Comparison of ENCODE assay signal across 10 cellular contexts in the genomic region with DNA sequence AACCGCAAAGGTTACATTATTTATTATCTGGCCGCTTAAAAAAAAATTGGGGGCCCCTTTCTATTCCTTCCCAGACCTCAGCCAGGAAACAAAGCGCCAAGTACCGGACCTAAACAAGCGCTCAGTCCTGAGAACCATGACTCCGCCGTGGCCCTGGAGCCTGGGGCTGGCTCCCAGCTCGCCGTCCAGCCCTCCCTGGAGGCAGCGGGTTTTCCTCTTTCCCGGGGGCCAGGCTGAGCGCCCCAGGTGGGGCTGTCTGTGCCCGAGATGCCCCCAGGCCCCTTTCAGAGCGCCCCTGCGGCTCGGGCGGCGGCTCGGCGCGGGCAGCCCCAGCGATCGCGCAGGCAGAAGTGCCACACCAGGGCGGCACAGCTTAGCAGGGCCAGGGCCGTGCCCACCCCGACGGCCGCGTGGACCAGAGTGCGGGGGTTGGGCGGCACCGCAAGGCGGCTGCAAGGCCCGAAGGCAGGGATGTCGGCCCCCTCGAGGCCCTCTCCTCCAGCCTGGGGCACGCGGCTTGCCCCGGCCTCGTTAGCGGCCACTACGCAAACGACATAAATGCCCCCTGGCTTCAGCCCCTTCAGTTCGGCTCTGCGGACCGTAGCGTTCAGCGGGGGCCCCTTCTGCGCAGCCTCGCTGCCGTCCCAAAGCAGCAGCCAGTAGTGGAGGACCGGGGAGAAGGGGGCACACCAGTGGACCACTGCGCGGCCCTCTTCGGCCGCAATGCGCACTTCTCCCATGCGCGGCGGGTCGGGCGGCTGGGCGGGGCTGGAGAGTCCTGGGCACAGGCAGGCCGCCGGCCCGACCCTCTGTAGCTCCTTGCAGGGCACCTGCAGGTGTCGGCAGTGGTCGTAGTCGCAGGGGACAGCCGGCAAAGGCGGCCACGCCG. TPM values are rescaled to one million over a fixed set of nuclear protein-coding genes. Genes with fewer than 3 reads are reported as not detected.
DNase-seq lines count a peak whose midpoint lies in the region; ATAC-seq and TF ChIP-seq lines count a peak whose summit lies in the region.
"Had no signal": no experiment of that assay in that cellular context is flagged by ENCODE, and none has a peak within 500 bp of the region (broad histone marks: within the 10 kb centered on the region; RNA-seq: fewer than 3 reads in every experiment).

No MANE protein-coding gene starts in this region.

- intact Hi-C loops in sciatic nerve (cut with DNase I): no loop called here

- no peaks in the 10 kb centered on the region for H3K79me2 ChIP-seq in smooth muscle cell (ENCODE audit: low read depth)

- WGBS in smooth muscle cell (ENCODE audit: low lambda C conversion rate): 88% methylated on average over 73 of the region's 74 CpGs

- H3K4me3 ChIP-seq in HFF-Myc (replicated peaks; ENCODE audit: low read depth, low read length) (peak overlapping the region; percentile 38), fibroblast of the aortic adventitia (ENCODE audit: low read depth, low read length) (peak overlapping the region; percentile 84), smooth muscle cell (no peak overlapping the region)

- no peak overlapping the region for H3K27ac ChIP-seq in smooth muscle cell (ENCODE audit: low read depth)

- no peaks in the 10 kb centered on the region for H3F3A ChIP-seq in smooth muscle cell (ENCODE audit: low read depth)

- H3K9ac ChIP-seq in smooth muscle cell (ENCODE audit: low read depth): no peak overlapping the region

- no peak overlapping the region for H3K4me2 ChIP-seq in smooth muscle cell

- ATAC-seq in sciatic nerve: peak; percentile 52

- H3K36me3 ChIP-seq in smooth muscle cell (ENCODE audit: low read depth): no peaks in the 10 kb centered on the region

- H3K9me3 ChIP-seq in smooth muscle cell (replicated peaks; ENCODE audit: low read depth): no peaks in the 10 kb centered on the region

- H3K27me3 ChIP-seq in smooth muscle cell (ENCODE audit: low read depth): no peaks in the 10 kb centered on the region

- TF ChIP-seq CTCF in HFF-Myc (IDR thresholded peaks at IDR 0.05; ENCODE audit: low read depth, low read length, missing control alignments) (no peak), fibroblast of the aortic adventitia (IDR thresholded peaks at IDR 0.05; ENCODE audit: insufficient read depth, low read length) (no peak), smooth muscle cell (IDR thresholded peaks at IDR 0.05; ENCODE audit: borderline replicate concordance, insufficient read depth, poor library complexity, severe bottlenecking) (no peak)

- DNase-seq in HFF-Myc (ENCODE audit: extremely low read depth, low read depth) (no peak), fibroblast of the aortic adventitia (ENCODE audit: low read depth) (no peak), sciatic nerve (ENCODE audit: low spot score) (no peak), superior temporal gyrus (ENCODE audit: extremely low spot score) (no peak), smooth muscle cell (lab: John Stamatoyannopoulos, UW; ENCODE audit: unreplicated experiment) (no peak)
- no peak for DNase-seq in activated CD8-positive, alpha-beta memory T cell treated with anti-CD3 and anti-CD28 coated beads, Interleukin-2, amount 50 U/mL, for 48 hours
- DNase-seq: activated CD4-positive, CD25-positive, alpha-beta regulatory T cell; erythroblast; NCI-H1092; stimulated activated CD4-positive, alpha-beta T cell treated with anti-CD3 and anti-CD28 coated beads, Interleukin-4, amount 100 ng/mL, for 4 hours had no signal

- H4K20me1 ChIP-seq in smooth muscle cell (ENCODE audit: low read depth): no peaks in the 10 kb centered on the region

- no peaks in the 10 kb centered on the region for H3K4me1 ChIP-seq in smooth muscle cell (ENCODE audit: low read depth)

- no peak overlapping the region for H2AFZ ChIP-seq in smooth muscle cell (ENCODE audit: low read depth)

RNA-seq across cellular contexts. Expression of a gene that starts 1.6 kb away (rescaled TPM):
- 39.0 and 62.0 TPM in 2 replicates for total RNA-seq in fibroblast of the aortic adventitia (ENCODE audit: low replicate concordance)
- total RNA-seq in sciatic nerve: 28.4 TPM
- 0.76 and 1.3 TPM in 2 replicates for total RNA-seq in smooth muscle cell
- not detected in 2 replicates for polyA plus RNA-seq in smooth muscle cell

RNA-seq across cellular contexts. Expression of a gene that starts 8.9 kb away (rescaled TPM):
- total RNA-seq in fibroblast of the aortic adventitia (ENCODE audit: low replicate concordance): 70.7 and 840 TPM in 2 replicates
- total RNA-seq in sciatic nerve: 79.6 TPM
- total RNA-seq in smooth muscle cell: 52.2 and 58.1 TPM in 2 replicates
- 73.5 and 78.4 TPM in 2 replicates for polyA plus RNA-seq in smooth muscle cell

RNA-seq across cellular contexts. Expression of a gene that starts 15.7 kb away (rescaled TPM):
- 4.2 and 4.5 TPM in 2 replicates for total RNA-seq in fibroblast of the aortic adventitia (ENCODE audit: low replicate concordance)
- 4.9 TPM for total RNA-seq in sciatic nerve
- total RNA-seq in smooth muscle cell: 1.5 and 5.6 TPM in 2 replicates
- polyA plus RNA-seq in smooth muscle cell: 3.9 and 7.7 TPM in 2 replicates

RNA-seq across cellular contexts. Expression of a gene that starts 16.3 kb away (rescaled TPM):
- total RNA-seq in fibroblast of the aortic adventitia (ENCODE audit: low replicate concordance) (6.8 and 31.3 TPM in 2 replicates), sciatic nerve (7.1 TPM), smooth muscle cell (5.5 and 7.7 TPM in 2 replicates)
- 14.4 and 16.7 TPM in 2 replicates for polyA plus RNA-seq in smooth muscle cell

RNA-seq across cellular contexts. Expression of a gene that starts 19.5 kb away (rescaled TPM):
- total RNA-seq in fibroblast of the aortic adventitia (ENCODE audit: low replicate concordance): 34.4 and 43.5 TPM in 2 replicates
- total RNA-seq in sciatic nerve: 44.5 TPM
- total RNA-seq in smooth muscle cell: 76.4 and 79.7 TPM in 2 replicates
- 115 and 123 TPM in 2 replicates for polyA plus RNA-seq in smooth muscle cell

Comparison
In these comparisons a context has a peak if more than half of its experiments do, and no peak if none do; other contexts are left out.
1. RNA of a gene that starts 1.6 kb away (total RNA-seq): 39.0 to 62.0 TPM in fibroblast of the aortic adventitia and 28.4 TPM in sciatic nerve (single experiment); 0.76 to 1.3 TPM in smooth muscle cell; every median in the first group is over 10 times any median in the second.